In the genomic region with DNA sequence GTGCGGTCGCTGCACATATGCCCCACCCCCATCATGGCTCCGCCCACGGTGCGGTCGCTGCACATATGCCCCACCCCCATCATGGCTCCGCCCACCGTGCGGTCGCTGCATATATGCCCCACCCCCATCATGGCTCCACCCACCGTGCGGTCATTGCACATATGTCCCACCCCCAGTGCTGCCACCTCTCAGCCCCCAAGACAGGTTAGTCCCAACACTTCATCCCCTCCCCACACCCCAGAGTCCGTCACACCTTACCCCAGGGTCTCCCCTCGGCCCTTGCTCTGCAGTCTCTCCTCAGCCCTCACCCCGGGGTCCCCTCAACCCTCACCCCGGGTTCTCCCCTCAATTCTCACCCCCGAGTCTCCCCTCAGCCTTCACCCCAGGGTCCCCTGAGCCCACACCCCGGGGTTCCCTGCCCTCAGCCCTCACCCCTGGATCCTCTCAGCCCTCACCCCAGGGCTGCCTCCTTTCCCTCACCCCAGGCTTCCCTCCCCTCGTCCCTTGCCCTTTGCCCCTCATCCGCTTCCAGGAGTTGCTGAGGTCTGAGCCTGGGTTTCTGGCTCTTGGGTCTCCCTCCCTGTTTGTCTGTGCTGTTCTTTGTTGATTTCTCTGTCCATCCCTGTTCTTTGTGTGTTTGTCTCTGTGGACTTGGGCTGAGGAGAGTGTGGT, we compare ENCODE assay signal across 20 cellular contexts. TPM values are rescaled to one million over a fixed set of nuclear protein-coding genes. Genes with fewer than 3 reads are reported as not detected.
"Had no signal": no experiment of that assay in that cellular context is flagged by ENCODE, and none has a peak within 500 bp of the region (broad histone marks: within the 10 kb centered on the region; RNA-seq: fewer than 3 reads in every experiment).

No MANE protein-coding gene starts in this region.

- DNase-seq: activated CD4-positive, alpha-beta memory T cell treated with anti-CD3 and anti-CD28 coated beads, Interleukin-2, amount 10 ng/mL, durations not matched to agents 7 days and 5 days; activated naive CD4-positive, alpha-beta T cell; activated naive CD8-positive, alpha-beta T cell treated with anti-CD3 and anti-CD28 coated beads, Interleukin-2, amount 50 U/mL, for 24 hours; aorta; left lung; mucosa of descending colon; naive thymus-derived CD4-positive, alpha-beta T cell; stimulated activated CD4-positive, alpha-beta T cell treated with anti-CD3 and anti-CD28 coated beads, Interleukin-4, amount 100 ng/mL, for 4 hours; stimulated activated CD8-positive, alpha-beta memory T cell treated with anti-CD3 and anti-CD28 coated beads, Interleukin-4, amount 100 ng/mL, for 48 hours; stimulated activated naive CD4-positive, alpha-beta T cell treated with Interleukin-2 at 50 U/mL for 16 hours; T-helper 1 cell; transverse colon had no signal

- H3K4me1 Mint-ChIP-seq: activated CD4-positive, alpha-beta memory T cell treated with anti-CD3 and anti-CD28 coated beads, Interleukin-2, amount 10 ng/mL, durations not matched to agents 7 days and 5 days; activated naive CD8-positive, alpha-beta T cell treated with anti-CD3 and anti-CD28 coated beads, Interleukin-2, amount 50 U/mL, for 24 hours had no signal

- FAIRE-seq: keratinocyte had no signal

- H3K4me1 ChIP-seq: left lung had no signal

- H3K27me3 Mint-ChIP-seq: activated CD4-positive, alpha-beta memory T cell treated with anti-CD3 and anti-CD28 coated beads, Interleukin-2, amount 10 ng/mL, durations not matched to agents 7 days and 5 days; activated naive CD8-positive, alpha-beta T cell treated with anti-CD3 and anti-CD28 coated beads, Interleukin-2, amount 50 U/mL, for 24 hours; naive thymus-derived CD4-positive, alpha-beta T cell had no signal

- H3K9me3 Mint-ChIP-seq: activated naive CD8-positive, alpha-beta T cell treated with anti-CD3 and anti-CD28 coated beads, Interleukin-2, amount 50 U/mL, for 24 hours had no signal

- H3K27ac ChIP-seq: hepatocyte, left lung, neutrophil, SK-N-MC, skin epidermis, transverse colon, VCaP had no signal

- H3K27me3 ChIP-seq: hepatocyte, transverse colon had no signal

- H3K4me3 Mint-ChIP-seq: activated CD4-positive, alpha-beta memory T cell treated with anti-CD3 and anti-CD28 coated beads, Interleukin-2, amount 10 ng/mL, durations not matched to agents 7 days and 5 days; activated naive CD8-positive, alpha-beta T cell treated with anti-CD3 and anti-CD28 coated beads, Interleukin-2, amount 50 U/mL, for 24 hours; naive thymus-derived CD4-positive, alpha-beta T cell had no signal

- H3K9me3 ChIP-seq: left lung, mucosa of descending colon, neutrophil, transverse colon had no signal

- H3K36me3 Mint-ChIP-seq: naive thymus-derived CD4-positive, alpha-beta T cell had no signal

- H3K27ac Mint-ChIP-seq: activated CD4-positive, alpha-beta memory T cell treated with anti-CD3 and anti-CD28 coated beads, Interleukin-2, amount 10 ng/mL, durations not matched to agents 7 days and 5 days; activated naive CD8-positive, alpha-beta T cell treated with anti-CD3 and anti-CD28 coated beads, Interleukin-2, amount 50 U/mL, for 24 hours had no signal

- H3K36me3 ChIP-seq: left lung, neutrophil, transverse colon had no signal

- H3K4me3 ChIP-seq: hepatocyte, left lung, mucosa of descending colon, SK-N-MC, skin epidermis, transverse colon had no signal

- ATAC-seq: activated naive CD8-positive, alpha-beta T cell treated with anti-CD3 and anti-CD28 coated beads, Interleukin-2, amount 50 U/mL, for 24 hours; left lung; mucosa of descending colon; naive thymus-derived CD4-positive, alpha-beta T cell had no signal

RNA-seq across cellular contexts. Expression of a gene that starts 25.6 kb away (rescaled TPM):
- total RNA-seq: activated CD4-positive, alpha-beta memory T cell treated with anti-CD3 and anti-CD28 coated beads, Interleukin-2, amount 10 ng/mL, durations not matched to agents 7 days and 5 days; chondrocyte; dermis microvascular lymphatic vessel endothelial cell; naive thymus-derived CD4-positive, alpha-beta T cell had no signal
- polyA plus RNA-seq: keratinocyte; naive thymus-derived CD4-positive, alpha-beta T cell had no signal

RNA-seq across cellular contexts. Expression of a gene that starts 30.5 kb away (rescaled TPM):
- total RNA-seq: activated CD4-positive, alpha-beta memory T cell treated with anti-CD3 and anti-CD28 coated beads, Interleukin-2, amount 10 ng/mL, durations not matched to agents 7 days and 5 days; chondrocyte; dermis microvascular lymphatic vessel endothelial cell; hepatocyte had no signal
- polyA plus RNA-seq: hepatocyte; keratinocyte; naive thymus-derived CD4-positive, alpha-beta T cell had no signal

RNA-seq across cellular contexts. Expression of a gene that starts 41.0 kb away (rescaled TPM):
- total RNA-seq: activated CD4-positive, alpha-beta memory T cell treated with anti-CD3 and anti-CD28 coated beads, Interleukin-2, amount 10 ng/mL, durations not matched to agents 7 days and 5 days; chondrocyte; dermis microvascular lymphatic vessel endothelial cell; hepatocyte had no signal
- polyA plus RNA-seq: hepatocyte; keratinocyte; naive thymus-derived CD4-positive, alpha-beta T cell had no signal

RNA-seq across cellular contexts. Expression of a gene that starts 46.6 kb away (rescaled TPM):
- polyA plus RNA-seq: keratinocyte had no signal

RNA-seq across cellular contexts. Expression of a gene that starts 56.4 kb away (rescaled TPM):
- total RNA-seq: activated CD4-positive, alpha-beta memory T cell treated with anti-CD3 and anti-CD28 coated beads, Interleukin-2, amount 10 ng/mL, durations not matched to agents 7 days and 5 days; aorta; chondrocyte; dermis microvascular lymphatic vessel endothelial cell; hepatocyte; naive thymus-derived CD4-positive, alpha-beta T cell had no signal
- polyA plus RNA-seq: hepatocyte; keratinocyte; naive thymus-derived CD4-positive, alpha-beta T cell had no signal
